ENCODE assay signal across 4 cellular contexts in the genomic region with DNA sequence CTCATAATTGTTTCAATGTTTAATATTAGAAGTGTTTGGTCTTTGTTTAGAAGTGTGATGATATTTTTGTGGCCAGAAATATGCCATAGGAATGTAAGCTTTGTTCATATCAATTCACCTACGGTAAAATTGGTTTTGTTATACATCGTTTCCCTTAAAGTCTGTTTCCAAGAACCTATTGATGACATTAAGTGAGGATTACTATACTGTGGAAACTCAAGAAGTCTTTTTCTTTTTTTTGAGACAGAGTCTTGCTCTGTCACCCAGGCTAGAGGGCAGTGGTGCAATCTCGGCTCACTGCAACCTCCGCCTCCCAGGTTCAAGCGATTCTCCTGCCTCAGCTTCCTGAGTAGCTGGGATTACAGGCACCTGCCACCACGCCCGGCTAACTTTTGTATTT. TPM values are rescaled to one million over a fixed set of nuclear protein-coding genes. Genes with fewer than 3 reads are reported as not detected.
"Had no signal": no experiment of that assay in that cellular context is flagged by ENCODE, and none has a peak within 500 bp of the region (broad histone marks: within the 10 kb centered on the region; RNA-seq: fewer than 3 reads in every experiment).

No MANE protein-coding gene starts in this region.

RNA-seq across cellular contexts. Expression of a gene that starts 5.5 kb away (rescaled TPM):
- total RNA-seq: LHCN-M2, M059J, MCF 10A, NCI-H460 had no signal
